In genomic region chr1:43653339-43653738, GRCh38 we compare ENCODE assay signal across 8 cellular contexts. TPM values are rescaled to one million over a fixed set of nuclear protein-coding genes. Genes with fewer than 3 reads are reported as not detected.
A peak's percentile ranks its signal among the peaks of the same experiment; 100 is the strongest.
DNase-seq lines count a peak whose midpoint lies in the region; ATAC-seq lines count a peak whose summit lies in the region.

No MANE protein-coding gene starts in this region.

- H3K79me2 ChIP-seq in Karpas-422 (ENCODE audit: low read length), result peaks cover 53% of the 10 kb centered on the region

- peak overlapping the region; percentile 76 for H3K27ac ChIP-seq in Karpas-422 (ENCODE audit: low read length)

- peak overlapping the region; percentile 30; the same call in 1 of the 2 replicates for H3K4me3 ChIP-seq in Karpas-422 (ENCODE audit: low read length)

- DNase-seq in GF-D8 (lab: John Stamatoyannopoulos, UW) (peak; percentile 29), Karpas-422 (peak; percentile 71), astrocyte of the hippocampus (ENCODE audit: low read depth, low spot score) (peak; percentile 45), midbrain (lab: John Stamatoyannopoulos, UW) (peak; percentile 10), NCI-H774 (lab: John Stamatoyannopoulos, UW) (no peak), NCI-H187 (lab: John Stamatoyannopoulos, UW) (no peak)

- H2AFZ ChIP-seq in Karpas-422 (ENCODE audit: low read length), result no peak overlapping the region

- peaks cover 40% of the 10 kb centered on the region for H3K4me1 ChIP-seq in Karpas-422 (ENCODE audit: low read length)

- H4K20me1 ChIP-seq in Karpas-422 (ENCODE audit: insufficient read depth, low read depth, low read length), result peaks cover 14% of the 10 kb centered on the region

- H3K9me2 ChIP-seq in Karpas-422 (replicated peaks; ENCODE audit: insufficient read depth, low read length), result no peaks in the 10 kb centered on the region

- no peaks in the 10 kb centered on the region for H3K27me3 ChIP-seq in Karpas-422 (ENCODE audit: low read length)

- H3K9me3 ChIP-seq in Karpas-422 (ENCODE audit: low read length), result no peaks in the 10 kb centered on the region

- peak overlapping the region; percentile 62 for H3K4me2 ChIP-seq in Karpas-422 (ENCODE audit: low read depth, low read length, poor library complexity, severe bottlenecking)

- peak overlapping the region; percentile 48 for H3K9ac ChIP-seq in Karpas-422 (ENCODE audit: low read length)

- ATAC-seq in GM19324 (IDR thresholded peaks at IDR 0.05; ENCODE audit: low FRiP score, unreplicated experiment) (no peak), HG03280 (IDR thresholded peaks at IDR 0.05; ENCODE audit: unreplicated experiment) (no peak)

- peaks cover 40% of the 10 kb centered on the region for H3K36me3 ChIP-seq in Karpas-422 (ENCODE audit: insufficient read depth, low read length)

RNA-seq across cellular contexts. Expression of gene KDM4A, which starts 3.4 kb away (rescaled TPM):
- 34.5 and 35.5 TPM in 2 replicates for total RNA-seq in Karpas-422 (2014; rRNA removed; shearing (Covaris generic); ENCODE audit: low replicate concordance)

RNA-seq across cellular contexts. Expression of gene ST3GAL3, which starts 54.0 kb away (rescaled TPM):
- total RNA-seq in Karpas-422 (2014; rRNA removed; shearing (Covaris generic); ENCODE audit: low replicate concordance), result 19.4 and 33.1 TPM in 2 replicates

Comparison
In these comparisons a context has a peak if more than half of its experiments do, and no peak if none do; other contexts are left out.
1. DNase-seq: peak in GF-D8 (single experiment), Karpas-422 (single experiment), astrocyte of the hippocampus (single experiment) and midbrain (single experiment); none in NCI-H774 (single experiment) and NCI-H187 (0 of 2).